8 cellular contexts compared by ENCODE assay signal in the genomic region with DNA sequence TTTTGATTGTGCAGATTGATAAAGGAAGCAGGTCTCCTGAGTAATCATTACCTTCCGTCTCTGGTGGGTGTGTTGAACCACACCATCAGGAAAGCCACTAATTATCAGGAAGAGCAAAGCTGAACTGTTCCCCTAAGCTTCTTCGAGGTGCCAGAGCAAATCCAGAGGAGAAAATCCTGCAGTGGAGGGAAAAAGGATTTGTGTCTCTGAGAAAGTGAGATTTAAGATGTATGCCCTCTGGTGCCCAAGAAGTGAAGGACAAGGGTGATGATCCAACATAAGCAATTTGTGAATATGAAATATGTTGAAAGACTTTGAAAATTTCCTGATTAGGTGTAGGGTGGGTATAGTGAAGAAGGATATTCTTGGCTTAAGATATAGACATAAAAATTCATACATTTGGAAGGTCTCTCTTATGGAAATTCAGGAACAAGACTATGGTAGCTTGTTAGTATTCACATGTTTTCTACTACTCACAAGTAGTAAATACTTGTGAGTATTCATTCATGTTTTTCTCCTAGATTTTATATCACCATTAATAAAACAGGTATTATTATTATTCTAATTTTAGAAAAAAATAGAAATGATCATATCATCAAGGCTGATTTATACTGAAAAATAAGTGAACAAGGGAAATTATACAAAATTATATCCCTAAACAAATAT. TPM values are rescaled to one million over a fixed set of nuclear protein-coding genes. Genes with fewer than 3 reads are reported as not detected.
DNase-seq lines count a peak whose midpoint lies in the region; ATAC-seq and TF ChIP-seq lines count a peak whose summit lies in the region.

No MANE protein-coding gene starts in this region.

- WGBS in sigmoid colon, 2 donors, result 6 to 27% methylated on average over 2 of the region's 2 CpGs

- TF ChIP-seq EP300 in sigmoid colon (IDR thresholded peaks at IDR 0.05), result no peak

- peaks cover 0 to 8% (median 4%) of the 10 kb centered on the region in 4 donors for H3K9me3 ChIP-seq in sigmoid colon

- no peak overlapping the region for H3K4me3 ChIP-seq in astrocyte of the spinal cord (ENCODE audit: low read depth, low read length)
- no peak overlapping the region for H3K4me3 ChIP-seq in sigmoid colon

- H3K4me1 ChIP-seq in sigmoid colon, result peaks cover 0 to 7% (median 6%) of the 10 kb centered on the region in 4 donors

- no peak for ATAC-seq in GM18505 (IDR thresholded peaks at IDR 0.05; ENCODE audit: unreplicated experiment)

- H3K27ac ChIP-seq in sigmoid colon, result peak overlapping the region in 3 of 4 donors; percentile 2 to 38 (median 34)

- TF ChIP-seq CTCF in astrocyte of the spinal cord (IDR thresholded peaks at IDR 0.05; ENCODE audit: low read depth, low read length) (peak; percentile 70), sigmoid colon (IDR thresholded peaks at IDR 0.05) (peak; percentile 74 to 80 (median 78))

- H3K36me3 ChIP-seq in sigmoid colon, result no peaks in the 10 kb centered on the region

- no peaks in the 10 kb centered on the region for H3K27me3 ChIP-seq in sigmoid colon

- intact Hi-C loops in sigmoid colon (cut with DNase I), result loop anchor here (1.0 to 5.0 kb wide), 3 partner anchors 60 to 205 kb away; partner anchors contain the start of gene WWTR1

- TF ChIP-seq POLR2A in sigmoid colon (IDR thresholded peaks at IDR 0.05) (no peak), GM18505 (IDR thresholded peaks at IDR 0.05; ENCODE audit: borderline replicate concordance, extremely low read depth, insufficient read depth, insufficient read length) (no peak)

- in situ Hi-C loops in astrocyte of the spinal cord (cut with HindIII; ENCODE audit: low sequenced_read_pairs), result no loop called here

- peak; percentile 35 for DNase-seq in activated CD4-positive, alpha-beta T cell treated with anti-CD3 and anti-CD28 coated beads for 48 hours
- no peak for DNase-seq in activated CD4-positive, alpha-beta T cell treated with anti-CD3 and anti-CD28 coated beads, Interleukin-2, amount 50 U/mL, for 1 hour
- DNase-seq in HK-2 (ENCODE audit: unreplicated experiment), result peak; percentile 37
- peak; percentile 1 for DNase-seq in NCI-H748 treated with DMSO at 0.1 percent for 48 hours (lab: John Stamatoyannopoulos, UW)
- peak; percentile 85 for DNase-seq in astrocyte of the spinal cord (ENCODE audit: low read depth, low spot score)
- peak; percentile 39 for DNase-seq in hepatic stellate cell (ENCODE audit: low spot score)
- peak; percentile 79 for DNase-seq in sigmoid colon

RNA-seq across cellular contexts. Expression of gene COMMD2, which starts 34.8 kb away (rescaled TPM):
- 10 to 100 TPM; 17.1 to 27.5 (median 22.6) TPM for total RNA-seq in sigmoid colon
- 10 to 100 TPM; 10.2 to 14.3 (median 12.1) TPM for polyA plus RNA-seq in sigmoid colon

RNA-seq across cellular contexts. Expression of gene WWTR1, which starts 59.7 kb away (rescaled TPM):
- total RNA-seq in sigmoid colon, result 100 to 1,000 TPM; 243 to 340 (median 317) TPM
- 10 to 100 TPM in 2 of 3 donors, 1 to 10 TPM in 1; 7.9 to 19.2 (median 15.2) TPM for polyA plus RNA-seq in sigmoid colon
